Comparison of ENCODE assay signal across 9 cellular contexts in the genomic region with DNA sequence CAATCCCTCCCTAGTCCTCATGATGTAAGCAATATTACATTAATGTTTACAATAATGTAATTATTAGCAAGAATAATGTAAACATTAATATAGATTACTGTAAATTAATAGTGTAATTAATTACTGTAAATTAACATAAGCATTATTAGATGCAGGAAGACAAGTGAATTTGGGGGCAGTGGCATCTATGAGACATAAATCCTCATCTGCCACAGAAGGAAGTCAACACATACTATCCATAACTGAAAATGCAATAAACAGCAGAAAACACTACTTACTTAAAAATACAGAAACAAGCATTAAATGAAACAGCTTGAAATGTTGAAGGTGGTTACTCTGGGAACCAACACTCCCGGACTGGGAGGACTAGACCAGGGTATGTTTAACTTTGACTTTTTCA. TPM values are rescaled to one million over a fixed set of nuclear protein-coding genes. Genes with fewer than 3 reads are reported as not detected.
DNase-seq lines count a peak whose midpoint lies in the region; ATAC-seq and TF ChIP-seq lines count a peak whose summit lies in the region.
"Had no signal": no experiment of that assay in that cellular context is flagged by ENCODE, and none has a peak within 500 bp of the region (broad histone marks: within the 10 kb centered on the region; RNA-seq: fewer than 3 reads in every experiment).

No MANE protein-coding gene starts in this region.

- H3K4me3 ChIP-seq in left lung: peak overlapping the region; percentile 66 to 88
- H3K4me3 ChIP-seq in thyroid gland (replicated peaks in 1 of 3): peak overlapping the region; percentile 42 to 83 (median 60)

- H3K4me1 ChIP-seq in left lung: peaks cover 5 to 24% of the 10 kb centered on the region in 2 donors
- peaks cover 9 to 12% of the 10 kb centered on the region in 2 donors for H3K4me1 ChIP-seq in thyroid gland

- CTCF ChIA-PET in GM10248 (lab: Yijun Ruan, JAX): interaction anchor here (0.7 to 2.4 kb wide), 6 partner anchors 10 to 1349 kb away, joined by 3 to 10 read pairs (median 4); a partner anchor contains a TSS

- intact Hi-C loops in left lung (cut with DNase I) (no loop called here), thyroid gland (cut with DNase I) (no loop called here)

- H3K4me1 Mint-ChIP-seq in activated T-cell treated with anti-CD3 and anti-CD28 coated beads, Interleukin-2, amount 50 U/mL, for 4 hours (ENCODE audit: low read depth): peaks cover 21% of the 10 kb centered on the region
- peaks cover 24% of the 10 kb centered on the region for H3K4me1 Mint-ChIP-seq in activated naive CD8-positive, alpha-beta T cell treated with anti-CD3 and anti-CD28 coated beads for 36 hours

- H3K36me3 ChIP-seq in left lung: peaks cover 0 to 6% of the 10 kb centered on the region in 2 donors
- no peaks in the 10 kb centered on the region for H3K36me3 ChIP-seq in thyroid gland

- no peaks in the 10 kb centered on the region for H3K9me3 ChIP-seq in left lung
- no peaks in the 10 kb centered on the region for H3K9me3 ChIP-seq in thyroid gland

- TF ChIP-seq POLR2A in thyroid gland (IDR thresholded peaks at IDR 0.05): no peak

- no peak for ATAC-seq in activated T-cell treated with anti-CD3 and anti-CD28 coated beads, Interleukin-2, amount 50 U/mL, for 4 hours
- ATAC-seq in left lung: no peak
- no peak for ATAC-seq in GM18909 (IDR thresholded peaks at IDR 0.05; ENCODE audit: poor library complexity, unreplicated experiment)

- no peaks in the 10 kb centered on the region for H3K9me3 Mint-ChIP-seq in activated T-cell treated with anti-CD3 and anti-CD28 coated beads, Interleukin-2, amount 50 U/mL, for 4 hours
- no peaks in the 10 kb centered on the region for H3K9me3 Mint-ChIP-seq in activated naive CD8-positive, alpha-beta T cell treated with anti-CD3 and anti-CD28 coated beads for 36 hours

- peak overlapping the region; percentile 90 for H3K4me3 Mint-ChIP-seq in activated T-cell treated with anti-CD3 and anti-CD28 coated beads, Interleukin-2, amount 50 U/mL, for 4 hours
- H3K4me3 Mint-ChIP-seq in activated naive CD8-positive, alpha-beta T cell treated with anti-CD3 and anti-CD28 coated beads for 36 hours: peak overlapping the region; percentile 93

- H3K27me3 ChIP-seq in left lung (no peaks in the 10 kb centered on the region), thyroid gland (no peaks in the 10 kb centered on the region)

- H3K27ac Mint-ChIP-seq in activated naive CD8-positive, alpha-beta T cell treated with anti-CD3 and anti-CD28 coated beads for 36 hours: peak overlapping the region; percentile 94

- POLR2A ChIA-PET in GM10248 (lab: Yijun Ruan, JAX): interaction anchor here (0.6 to 1.6 kb wide), 2 partner anchors 29 to 559 kb away, joined by 4 to 10 read pairs; no protein-coding TSS in a partner anchor

- no peak for DNase-seq in activated T-cell treated with anti-CD3 and anti-CD28 coated beads, Interleukin-2, amount 50 U/mL, for 4 hours
- DNase-seq in activated T-cell treated with anti-CD3 and anti-CD28 coated beads, Interleukin-2, amount 50 U/mL, for 48 hours: no peak
- DNase-seq in activated naive CD8-positive, alpha-beta T cell treated with anti-CD3 and anti-CD28 coated beads for 36 hours: no peak
- DNase-seq in left lung (no peak), thyroid gland (no peak), hippocampal formation (lab: John Stamatoyannopoulos, UW) (no peak), GM10248 (ENCODE audit: extremely low spot score) (no peak)

- H3K27me3 Mint-ChIP-seq in activated T-cell treated with anti-CD3 and anti-CD28 coated beads, Interleukin-2, amount 50 U/mL, for 4 hours (ENCODE audit: low read depth): no peaks in the 10 kb centered on the region
- H3K27me3 Mint-ChIP-seq in activated naive CD8-positive, alpha-beta T cell treated with anti-CD3 and anti-CD28 coated beads for 36 hours: no peaks in the 10 kb centered on the region

- H3K36me3 Mint-ChIP-seq in activated T-cell treated with anti-CD3 and anti-CD28 coated beads, Interleukin-2, amount 50 U/mL, for 4 hours (ENCODE audit: insufficient read depth): no peaks in the 10 kb centered on the region
- peaks cover 4% of the 10 kb centered on the region for H3K36me3 Mint-ChIP-seq in activated naive CD8-positive, alpha-beta T cell treated with anti-CD3 and anti-CD28 coated beads for 36 hours

- H3K27ac ChIP-seq in left lung: peak overlapping the region in 1 of 2 donors; percentile 94
- peak overlapping the region in 2 of 3 donors; percentile 10 to 93 for H3K27ac ChIP-seq in thyroid gland

- TF ChIP-seq CTCF in left lung (IDR thresholded peaks at IDR 0.05) (no peak), thyroid gland (IDR thresholded peaks at IDR 0.05) (no peak), GM10248 (IDR thresholded peaks at IDR 0.05; ENCODE audit: control extremely low read depth, extremely low read depth, low read depth, missing control alignments) (no peak)

- 7 to 12% methylated on average over 1 of the region's 1 CpG for WGBS in thyroid gland, 2 donors

RNA-seq across cellular contexts. Expression of a gene that starts 0.7 kb away (rescaled TPM):
- 1 to 10 TPM; 3.4 to 4.1 (median 3.7) TPM for total RNA-seq in activated T-cell treated with anti-CD3 and anti-CD28 coated beads, Interleukin-2, amount 50 U/mL, for 4 hours
- 10 to 100 TPM; 11.2 to 11.3 TPM for total RNA-seq in activated naive CD8-positive, alpha-beta T cell treated with anti-CD3 and anti-CD28 coated beads for 36 hours
- total RNA-seq in left lung (10 to 100 TPM; 24.9 to 29.5 TPM), thyroid gland (10 to 100 TPM; 23.9 to 38.2 (median 28.8) TPM)

RNA-seq across cellular contexts. Expression of a gene that starts 17.1 kb away (rescaled TPM):
- total RNA-seq in activated T-cell treated with anti-CD3 and anti-CD28 coated beads, Interleukin-2, amount 50 U/mL, for 4 hours: under 1 TPM in 2 of 3 donors, not detected in 1; 0.14 to 0.63 TPM
- total RNA-seq in activated naive CD8-positive, alpha-beta T cell treated with anti-CD3 and anti-CD28 coated beads for 36 hours: under 1 TPM; 0.23 to 0.88 TPM
- total RNA-seq in left lung: 1 to 10 TPM in 1 of 2 donors, under 1 TPM in 1; 0.94 to 1.4 TPM
- total RNA-seq in thyroid gland: 1 to 10 TPM; 2.4 to 5.2 (median 4.7) TPM

RNA-seq across cellular contexts. Expression of a gene that starts 52.5 kb away (rescaled TPM):
- not detected for total RNA-seq in activated T-cell treated with anti-CD3 and anti-CD28 coated beads, Interleukin-2, amount 50 U/mL, for 4 hours
- not detected for total RNA-seq in activated naive CD8-positive, alpha-beta T cell treated with anti-CD3 and anti-CD28 coated beads for 36 hours
- total RNA-seq in left lung (not detected), thyroid gland (not detected)
- total RNA-seq: subcutaneous adipose tissue had no signal
